ENCODE assay signal across 23 cellular contexts in genomic region chr6:26623339-26623859, GRCh38. TPM values are rescaled to one million over a fixed set of nuclear protein-coding genes. Genes with fewer than 3 reads are reported as not detected.
DNase-seq lines count a peak whose midpoint lies in the region; ATAC-seq, FAIRE-seq and TF ChIP-seq lines count a peak whose summit lies in the region.
"Had no signal": no experiment of that assay in that cellular context is flagged by ENCODE, and none has a peak within 500 bp of the region (broad histone marks: within the 10 kb centered on the region; RNA-seq: fewer than 3 reads in every experiment).

No MANE protein-coding gene starts in this region.

- BruUV-seq in HepG2 (replicated peaks; lab: Mats Ljungman, UMichigan): no TSS peak

- no peak for FAIRE-seq in HepG2 (lab: Jason Lieb, UNC)
- FAIRE-seq in frontal cortex (lab: Jason Lieb, UNC): peak; percentile 47
- FAIRE-seq: A204.1, D721Med, GM12878, GM12892, GM18507, GM19239 had no signal

- no peak for TF ChIP-seq POLR2A in HepG2 (IDR thresholded peaks at IDR 0.05; ENCODE audit: insufficient read depth in 1 of 2, low read depth in 2 of 2, low read length in 2 of 2)
- TF ChIP-seq POLR2A in right lobe of liver (IDR thresholded peaks at IDR 0.05): no peak

- H3K79me2 ChIP-seq in HepG2 (ENCODE audit: insufficient read depth, low read length): no peaks in the 10 kb centered on the region

- no peak overlapping the region for H3K9ac ChIP-seq in HepG2 (ENCODE audit: insufficient read depth, low read depth, low read length)
- H3K9ac ChIP-seq: BLaER1 treated with 17β-estradiol and CSF1 and Interleukin-3, amounts not matched to agents 10 nM and 100 nM had no signal

- H3K36me3 ChIP-seq in HepG2 (replicated peaks in 1 of 2; ENCODE audit: control insufficient read depth in 1 of 2, insufficient read depth in 2 of 2, low read length in 2 of 2) (no peaks in the 10 kb centered on the region), right lobe of liver (no peaks in the 10 kb centered on the region), HEK293 (ENCODE audit: control insufficient read depth in 2 of 2, insufficient read depth in 1 of 2, low read length in 2 of 2) (no peaks in the 10 kb centered on the region)
- H3K36me3 ChIP-seq: BLaER1 treated with 17β-estradiol and CSF1 and Interleukin-3, amounts not matched to agents 10 nM and 100 nM had no signal

- H3K4me3 ChIP-seq in HepG2 (replicated peaks in 1 of 3; ENCODE audit: insufficient read depth in 1 of 3, low read depth in 2 of 3, low read length in 3 of 3): no peak overlapping the region
- H3K4me3 ChIP-seq in right lobe of liver: no peak overlapping the region
- no peak overlapping the region for H3K4me3 ChIP-seq in HEK293 (ENCODE audit: low read depth, low read length)
- H3K4me3 ChIP-seq: BLaER1 treated with 17β-estradiol and CSF1 and Interleukin-3, amounts not matched to agents 10 nM and 100 nM; GM12878 had no signal

- TF ChIP-seq EP300 in HepG2 (IDR thresholded peaks at IDR 0.05; ENCODE audit: low read depth in 2 of 2, low read length in 2 of 2): no peak
- no peak for TF ChIP-seq EP300 in HepG2 (CRISPR knock-in tag; IDR thresholded peaks at IDR 0.05; ENCODE audit: borderline replicate concordance)

- H3K9me3 ChIP-seq in HepG2 (ENCODE audit: low read length): peaks cover 8% of the 10 kb centered on the region; the same call in 1 of the 2 replicates
- peaks cover 0 to 8% (median 0%) of the 10 kb centered on the region in 4 donors for H3K9me3 ChIP-seq in right lobe of liver
- H3K9me3 ChIP-seq in HEK293 (ENCODE audit: control insufficient read depth, insufficient read depth, low read depth, low read length): no peaks in the 10 kb centered on the region
- H3K9me3 ChIP-seq: Caco-2 had no signal

- POLR2A ChIA-PET in HepG2 (lab: Yijun Ruan, JAX) (no interaction called here), HEK293 (lab: Yijun Ruan, JAX) (no interaction called here)

- no peak overlapping the region for H2AFZ ChIP-seq in HepG2 (ENCODE audit: low read length)

- ATAC-seq in HepG2 (no peak), right lobe of liver (no peak)
- ATAC-seq: CD8-positive, alpha-beta T cell; GM12878 had no signal

- H4K20me1 ChIP-seq in HepG2 (ENCODE audit: insufficient read depth, low read length): no peaks in the 10 kb centered on the region
- H4K20me1 ChIP-seq: BLaER1 treated with 17β-estradiol and CSF1 and Interleukin-3, amounts not matched to agents 10 nM and 100 nM had no signal

- H3K27ac ChIP-seq in HepG2 (ENCODE audit: extremely low read length, insufficient read depth, low read length) (no peak overlapping the region), right lobe of liver (no peak overlapping the region), HEK293 (ENCODE audit: extremely low read depth, low read depth, low read length) (no peak overlapping the region)
- H3K27ac ChIP-seq: BLaER1 treated with 17β-estradiol and CSF1 and Interleukin-3, amounts not matched to agents 10 nM and 100 nM; C4-2B had no signal

- H3K4me2 ChIP-seq in HepG2 (ENCODE audit: low read depth, low read length): no peak overlapping the region

- no peak for TF ChIP-seq RAD21 in HepG2 (CRISPR knock-in tag; IDR thresholded peaks at IDR 0.05)

- WGBS in HepG2 (ENCODE audit: low lambda C conversion rate): 2% methylated on average over 1 of the region's 1 CpG
- 0% methylated on average over 1 of the region's 1 CpG for WGBS in right lobe of liver (ENCODE audit: insufficient coverage, low coverage, low lambda C conversion rate, missing lambda C conversion rate)

- H3K4me1 ChIP-seq in HepG2 (ENCODE audit: insufficient read depth, low read length) (no peaks in the 10 kb centered on the region), right lobe of liver (no peaks in the 10 kb centered on the region), HEK293 (ENCODE audit: control insufficient read depth, insufficient read depth, low read length) (no peaks in the 10 kb centered on the region)
- H3K4me1 ChIP-seq: Caco-2 had no signal

- no peak for TF ChIP-seq CTCF in HepG2 (CRISPR knock-in tag; IDR thresholded peaks at IDR 0.05)
- TF ChIP-seq CTCF in right lobe of liver (IDR thresholded peaks at IDR 0.05): no peak
- TF ChIP-seq CTCF in HEK293 (tag by site-specific recombination; IDR thresholded peaks at IDR 0.05): no peak

- CTCF ChIA-PET in HepG2 (lab: Yijun Ruan, JAX; ENCODE audit: low intra/inter-chr PET ratio, low total read pairs): no interaction called here
- CTCF ChIA-PET in HEK293 (lab: Yijun Ruan, JAX): no interaction called here

- in situ Hi-C loops in HepG2 (cut with HindIII; ENCODE audit: extremely low pct_ligation_motif_present, low pct_unique_long_range_greater_than_20kb): no loop called here

- intact Hi-C loops in HepG2 (cut with micrococcal nuclease; ENCODE audit: unreplicated experiment) (no loop called here), right lobe of liver (cut with DNase I) (no loop called here)

- H3K27me3 ChIP-seq in HepG2 (ENCODE audit: control insufficient read depth in 1 of 2, insufficient read depth in 2 of 2, low read length in 2 of 2): no peaks in the 10 kb centered on the region
- H3K27me3 ChIP-seq in right lobe of liver: no peaks in the 10 kb centered on the region
- H3K27me3 ChIP-seq: BLaER1 treated with 17β-estradiol and CSF1 and Interleukin-3, amounts not matched to agents 10 nM and 100 nM had no signal

- DNase-seq in HepG2 (ENCODE audit: low spot score) (no peak), right lobe of liver (no peak), frontal cortex (ENCODE audit: low spot score in 2 of 2) (no peak), ureter (ENCODE audit: low spot score) (no peak), DMS79 (lab: John Stamatoyannopoulos, UW) (no peak)
- DNase-seq: 8988T; ACHN; Caco-2; Calu3; CD4-positive, alpha-beta T cell; CD8-positive, alpha-beta T cell; DND-41; EL; GDM1 had no signal

TF ChIP-seq in HEK293, 187 proteins besides CTCF, POLR2A, EP300 and RAD21:
- peak; percentile 51; the same call in 1 of the 2 replicates for TF ChIP-seq ZNF366 (tag by site-specific recombination; conservative IDR thresholded peaks at IDR 0.05)
- no peak for TF ChIP-seq KLF1 (tag by site-specific recombination; IDR thresholded peaks at IDR 0.05)
- peak; percentile 70 for TF ChIP-seq PRDM1 (tag by site-specific recombination; IDR thresholded peaks at IDR 0.05)
TF ChIP-seq in HEK293: peak in this region for 2.

RNA-seq across cellular contexts. Expression of gene ABT1, which starts 26.6 kb away (rescaled TPM):
- total RNA-seq in HepG2 (2016; rRNA removed; fragmentation: Illumina TruSeq; extraction: Trizol): 38.4 and 50.8 TPM in 2 replicates
- 6.2 and 6.4 TPM in 2 replicates for total RNA-seq in HepG2 (2016; cell fraction: cytosol; rRNA removed; fragmentation: Illumina TruSeq; extraction: Trizol; ENCODE audit: low read depth)
- total RNA-seq in HepG2 (2016; cell fraction: insoluble cytoplasmic fraction; rRNA removed; fragmentation: Illumina TruSeq; extraction: Trizol): 39.5 and 50.0 TPM in 2 replicates
- 18.4 and 20.2 TPM in 2 replicates for total RNA-seq in HepG2 (2016; cell fraction: membrane; rRNA removed; fragmentation: Illumina TruSeq; extraction: Trizol)
- 17.8 and 18.7 TPM in 2 replicates for total RNA-seq in HepG2 (2016; cell fraction: nucleus; rRNA removed; fragmentation: Illumina TruSeq; extraction: Trizol)
- polyA plus RNA-seq in HepG2 (2011; rRNA removed): 37.4 and 38.4 TPM in 2 replicates
- polyA plus RNA-seq in HepG2 (2011; cell fraction: cytosol; rRNA removed): 33.8 and 41.1 TPM in 2 replicates
- polyA plus RNA-seq in HepG2 (2011; cell fraction: nucleus; rRNA removed): 18.1 and 19.0 TPM in 2 replicates
- polyA plus RNA-seq in HepG2 (2012): 15.8 and 17.3 TPM in 2 replicates
- 5.3 and 6.1 TPM in 2 replicates for polyA plus RNA-seq in HepG2 (2016; cell fraction: cytosol; fragmentation: Illumina TruSeq; extraction: Trizol; ENCODE audit: low read depth)
- 49.1 and 55.1 TPM in 2 replicates for polyA plus RNA-seq in HepG2 (2016; cell fraction: insoluble cytoplasmic fraction; fragmentation: Illumina TruSeq; extraction: Trizol; ENCODE audit: low read depth)
- polyA plus RNA-seq in HepG2 (2016; cell fraction: membrane; fragmentation: Illumina TruSeq; extraction: Trizol; ENCODE audit: low read depth): 14.0 and 15.3 TPM in 2 replicates
- polyA plus RNA-seq in HepG2 (2016; cell fraction: nucleus; fragmentation: Illumina TruSeq; extraction: Trizol; ENCODE audit: insufficient read depth, low read depth): 23.9 and 25.0 TPM in 2 replicates
- polyA minus RNA-seq in HepG2 (2011; rRNA and poly(A)+ RNA removed; ENCODE audit: low replicate concordance): 20.6 and 39.2 TPM in 2 replicates
- 13.6 and 14.0 TPM in 2 replicates for polyA minus RNA-seq in HepG2 (2011; cell fraction: cytosol; rRNA and poly(A)+ RNA removed)
- polyA minus RNA-seq in HepG2 (2011; cell fraction: nucleus; rRNA and poly(A)+ RNA removed): 31.2 and 33.4 TPM in 2 replicates
- total RNA-seq in right lobe of liver: 1 to 10 TPM; 5.0 to 9.2 (median 7.0) TPM
- total RNA-seq in frontal cortex: 12.6 TPM
- 17.0 TPM for total RNA-seq in ureter

RNA-seq across cellular contexts. Expression of gene ZNF322, which starts 36.1 kb away (rescaled TPM):
- total RNA-seq in HepG2 (2016; rRNA removed; fragmentation: Illumina TruSeq; extraction: Trizol) (22.8 and 35.0 TPM in 2 replicates), right lobe of liver (10 to 100 TPM in 1 of 6 experiments, 1 to 10 TPM in 5; 2.9 to 10.3 (median 8.6) TPM), frontal cortex (46.9 TPM), ureter (27.7 TPM)
- total RNA-seq in HepG2 (2016; cell fraction: cytosol; rRNA removed; fragmentation: Illumina TruSeq; extraction: Trizol; ENCODE audit: low read depth): 2.0 and 2.8 TPM in 2 replicates
- 22.8 and 33.7 TPM in 2 replicates for total RNA-seq in HepG2 (2016; cell fraction: insoluble cytoplasmic fraction; rRNA removed; fragmentation: Illumina TruSeq; extraction: Trizol)
- total RNA-seq in HepG2 (2016; cell fraction: membrane; rRNA removed; fragmentation: Illumina TruSeq; extraction: Trizol): 10.6 and 11.6 TPM in 2 replicates
- 23.7 and 24.9 TPM in 2 replicates for total RNA-seq in HepG2 (2016; cell fraction: nucleus; rRNA removed; fragmentation: Illumina TruSeq; extraction: Trizol)
- 8.3 and 8.5 TPM in 2 replicates for polyA plus RNA-seq in HepG2 (2011; rRNA removed)
- 3.0 and 5.0 TPM in 2 replicates for polyA plus RNA-seq in HepG2 (2011; cell fraction: cytosol; rRNA removed)
- 11.1 and 13.3 TPM in 2 replicates for polyA plus RNA-seq in HepG2 (2011; cell fraction: nucleus; rRNA removed)
- 12.5 and 13.2 TPM in 2 replicates for polyA plus RNA-seq in HepG2 (2012)
- polyA plus RNA-seq in HepG2 (2016; cell fraction: cytosol; fragmentation: Illumina TruSeq; extraction: Trizol; ENCODE audit: low read depth): 0.60 and 0.61 TPM in 2 replicates
- 15.9 and 18.7 TPM in 2 replicates for polyA plus RNA-seq in HepG2 (2016; cell fraction: insoluble cytoplasmic fraction; fragmentation: Illumina TruSeq; extraction: Trizol; ENCODE audit: low read depth)
- polyA plus RNA-seq in HepG2 (2016; cell fraction: membrane; fragmentation: Illumina TruSeq; extraction: Trizol; ENCODE audit: low read depth): 2.9 and 3.1 TPM in 2 replicates
- polyA plus RNA-seq in HepG2 (2016; cell fraction: nucleus; fragmentation: Illumina TruSeq; extraction: Trizol; ENCODE audit: insufficient read depth, low read depth): 20.1 and 21.2 TPM in 2 replicates
- polyA minus RNA-seq in HepG2 (2011; rRNA and poly(A)+ RNA removed; ENCODE audit: low replicate concordance): 19.1 and 26.3 TPM in 2 replicates
- polyA minus RNA-seq in HepG2 (2011; cell fraction: cytosol; rRNA and poly(A)+ RNA removed): 9.1 and 11.3 TPM in 2 replicates
- 35.5 and 35.9 TPM in 2 replicates for polyA minus RNA-seq in HepG2 (2011; cell fraction: nucleus; rRNA and poly(A)+ RNA removed)
